24 cellular contexts compared by ENCODE assay signal in genomic region chr2:222851956-222852617, GRCh38.
"Had no signal": no experiment of that assay in that cellular context is flagged by ENCODE, and none has a peak within 500 bp of the region (broad histone marks: within the 10 kb centered on the region; RNA-seq: fewer than 3 reads in every experiment).

No MANE protein-coding gene starts in this region.

- H3K9me3 ChIP-seq: colonic mucosa, gastroesophageal sphincter, ovary, thoracic aorta had no signal

- H3K4me1 ChIP-seq: colonic mucosa, gastroesophageal sphincter had no signal

- H2AFZ ChIP-seq: hepatocyte had no signal

- H3K36me3 ChIP-seq: cardiac muscle cell, colonic mucosa, gastroesophageal sphincter, ovary, thoracic aorta had no signal

- DNase-seq: activated CD4-positive, alpha-beta T cell treated with anti-CD3 and anti-CD28 coated beads for 36 hours; activated CD4-positive, CD25-positive, alpha-beta regulatory T cell; activated CD8-positive, alpha-beta memory T cell treated with anti-CD3 and anti-CD28 coated beads, Interleukin-2, amount 10 ng/mL, durations not matched to agents 7 days and 5 days; activated CD8-positive, alpha-beta T cell treated with anti-CD3 and anti-CD28 coated beads, Interleukin-2, amount 10 ng/mL, durations not matched to agents 7 days and 5 days; activated T-cell treated with anti-CD3 and anti-CD28 coated beads, Interleukin-2, amount 50 U/mL, for 48 hours; anterior cingulate cortex; cerebellar nuclear complex; colonic mucosa; effector memory CD4-positive, alpha-beta T cell; islet precursor cell; left colon; mammary epithelial cell; ovary; small intestine; stimulated activated CD4-positive, alpha-beta T cell treated with anti-CD3 and anti-CD28 coated beads, Interleukin-4, amount 100 ng/mL, for 24 hours; trophoblast cell had no signal

- H3K27ac ChIP-seq: cardiac muscle cell, colonic mucosa, gastroesophageal sphincter, hepatocyte, ovary, thoracic aorta had no signal

- ATAC-seq: activated CD4-positive, alpha-beta T cell treated with anti-CD3 and anti-CD28 coated beads for 36 hours; activated CD8-positive, alpha-beta memory T cell treated with anti-CD3 and anti-CD28 coated beads, Interleukin-2, amount 10 ng/mL, durations not matched to agents 7 days and 5 days; activated CD8-positive, alpha-beta T cell treated with anti-CD3 and anti-CD28 coated beads, Interleukin-2, amount 10 ng/mL, durations not matched to agents 7 days and 5 days; activated naive CD4-positive, alpha-beta T cell treated with anti-CD3 and anti-CD28 coated beads, Interleukin-2, amount 50 U/mL, for 72 hours; gastroesophageal sphincter; left colon; sciatic nerve; stimulated activated effector memory CD8-positive, alpha-beta T cell treated with anti-CD3 and anti-CD28 coated beads, Interleukin-12 subunit alpha, Interleukin-12 subunit beta, amount 100 ng/mL, for 72 hours had no signal

- H3K79me2 ChIP-seq: hepatocyte had no signal

- H3K27me3 ChIP-seq: cardiac muscle cell, colonic mucosa, gastroesophageal sphincter, hepatocyte, ovary had no signal

- FAIRE-seq: small intestine, urothelium cell line had no signal

- H3K4me3 ChIP-seq: cardiac muscle cell, colonic mucosa, gastroesophageal sphincter, hepatocyte, ovary, thoracic aorta had no signal

- H3K4me2 ChIP-seq: hepatocyte had no signal
